In genomic region chr4:162245051-162245450, GRCh38 we compare ENCODE assay signal across 24 cellular contexts.
DNase-seq lines count a peak whose midpoint lies in the region; ATAC-seq, FAIRE-seq and TF ChIP-seq lines count a peak whose summit lies in the region.
"Had no signal": no experiment of that assay in that cellular context is flagged by ENCODE, and none has a peak within 500 bp of the region (broad histone marks: within the 10 kb centered on the region; RNA-seq: fewer than 3 reads in every experiment).

No MANE protein-coding gene starts in this region.

- H4K5ac ChIP-seq in H1 (ENCODE audit: insufficient read length, low read depth, low read length), result no peak overlapping the region

- FAIRE-seq in H1 (lab: Jason Lieb, UNC) (no peak), frontal cortex (lab: Jason Lieb, UNC) (no peak)
- FAIRE-seq: GM12892, GM18507, HTR-8/SVneo had no signal

- no peaks in the 10 kb centered on the region for H3K23me2 ChIP-seq in H1 (ENCODE audit: low read depth, low read length)

- peak overlapping the region; percentile 49; the same call in 1 of the 2 replicates for H3K4me3 ChIP-seq in ACC112 (ENCODE audit: low read depth, low read length)
- H3K4me3 ChIP-seq in H1 (ENCODE audit: extremely low read depth in 1 of 4, insufficient read depth in 2 of 4, low read depth in 3 of 4, low read length in 4 of 4), result no peak overlapping the region
- H3K4me3 ChIP-seq: GM23248 had no signal

- H3K27ac ChIP-seq in ACC112 (ENCODE audit: low read depth, low read length) (no peak overlapping the region), H1 (ENCODE audit: low read depth, low read length) (no peak overlapping the region)
- H3K27ac ChIP-seq: GM23248 had no signal

- H4K20me1 ChIP-seq in H1 (replicated peaks in 1 of 2; ENCODE audit: control insufficient read depth in 1 of 2, insufficient read depth in 2 of 2, low read length in 2 of 2), result no peaks in the 10 kb centered on the region

- H3K4me1 ChIP-seq in ACC112 (ENCODE audit: control insufficient read depth, insufficient read depth, low read length, unreplicated experiment) (no peaks in the 10 kb centered on the region), H1 (replicated peaks in 1 of 4; ENCODE audit: control insufficient read depth in 3 of 4, insufficient read depth in 4 of 4, low read length in 3 of 4) (no peaks in the 10 kb centered on the region)
- H3K4me1 ChIP-seq: BE2C had no signal

- H3K79me1 ChIP-seq in H1 (ENCODE audit: low read depth, low read length), result no peaks in the 10 kb centered on the region

- no peak for TF ChIP-seq EP300 in H1 (IDR thresholded peaks at IDR 0.05; ENCODE audit: borderline replicate concordance in 1 of 2, low read depth in 2 of 2, low read length in 2 of 2)

- no peak overlapping the region for H4K8ac ChIP-seq in H1 (ENCODE audit: extremely low read depth, insufficient read depth, low read length)

- no peak overlapping the region for H3K4me2 ChIP-seq in H1 (ENCODE audit: insufficient read depth in 1 of 2, low read depth in 2 of 2, low read length in 2 of 2)

- H2BK20ac ChIP-seq in H1 (ENCODE audit: low read length), result no peak overlapping the region

- no peak overlapping the region for H2BK5ac ChIP-seq in H1 (ENCODE audit: low read depth, low read length)

- CTCF ChIA-PET in H1 (lab: Charles Lee; ENCODE audit: partially characterized antibody), result no interaction called here

- no peak for TF ChIP-seq RAD21 in H1 (IDR thresholded peaks at IDR 0.05 in 1 of 2, conservative IDR thresholded peaks at IDR 0.05 in 1 of 2; ENCODE audit: low read depth in 2 of 2, low read length in 2 of 2)

- H3K18ac ChIP-seq in H1 (ENCODE audit: extremely low read depth, low read length), result no peak overlapping the region

- no peak overlapping the region for H2BK120ac ChIP-seq in H1 (replicated peaks; ENCODE audit: low read depth, low read length)

- no peak for TF ChIP-seq CTCF in H1 (IDR thresholded peaks at IDR 0.05; ENCODE audit: control extremely low read depth in 1 of 3, insufficient read depth in 1 of 3, low read depth in 1 of 3, low read length in 3 of 3)

- H3K79me2 ChIP-seq in ACC112 (ENCODE audit: control insufficient read depth, insufficient read depth, low read length, unreplicated experiment) (no peaks in the 10 kb centered on the region), H1 (ENCODE audit: control insufficient read depth in 1 of 2, insufficient read depth in 2 of 2, low read length in 2 of 2) (no peaks in the 10 kb centered on the region)

- no peak overlapping the region for H4K91ac ChIP-seq in H1 (replicated peaks; ENCODE audit: insufficient read length, low read length)

- no peaks in the 10 kb centered on the region for H3K36me3 ChIP-seq in ACC112 (ENCODE audit: insufficient read depth, low read length)
- H3K36me3 ChIP-seq in H1 (ENCODE audit: control insufficient read depth in 2 of 4, insufficient read depth in 4 of 4, low read length in 3 of 4), result no peaks in the 10 kb centered on the region
- H3K36me3 ChIP-seq: BE2C had no signal

- WGBS in H1 (ENCODE audit: extremely low coverage in 1 of 2, insufficient coverage in 1 of 2, insufficient read length in 1 of 2, insufficient replicate concordance in 2 of 2, low coverage in 1 of 2, low lambda C conversion rate in 2 of 2, missing lambda C conversion rate in 1 of 2), 2 experiments, result 95% methylated on average over 4 of the region's 4 CpGs; no CpG with 5 or more reads in 1 of the 2 experiments

- no peak for TF ChIP-seq POLR2A in H1 (IDR thresholded peaks at IDR 0.05; ENCODE audit: control extremely low read depth in 1 of 2, low read depth in 2 of 2, low read length in 2 of 2)

- no peak overlapping the region for H3K14ac ChIP-seq in H1 (ENCODE audit: insufficient read length)

- no peak overlapping the region for H2BK12ac ChIP-seq in H1 (ENCODE audit: low read depth, low read length)

- ATAC-seq in GM21381 (IDR thresholded peaks at IDR 0.05; ENCODE audit: unreplicated experiment) (no peak), GM21423 (IDR thresholded peaks at IDR 0.05; ENCODE audit: unreplicated experiment) (no peak)
- ATAC-seq: HCT116 had no signal

- H3K27me3 ChIP-seq in ACC112 (ENCODE audit: insufficient read depth, low read length) (no peaks in the 10 kb centered on the region), H1 (replicated peaks in 1 of 4; ENCODE audit: control insufficient read depth in 3 of 4, extremely low read depth in 1 of 4, insufficient read depth in 3 of 4, low read length in 3 of 4) (no peaks in the 10 kb centered on the region)
- H3K27me3 ChIP-seq: BE2C had no signal

- POLR2A ChIA-PET in H1 (lab: Charles Lee; ENCODE audit: partially characterized antibody), result no interaction called here

- H2AFZ ChIP-seq in ACC112 (ENCODE audit: low read length, unreplicated experiment), result no peak overlapping the region
- H2AFZ ChIP-seq in H1 (ENCODE audit: low read length), result 0 out of 2 replicates have a peak overlapping the region, but pooled peaks have one; percentile 25
- H2AFZ ChIP-seq: GM23248 had no signal

- peak; percentile 13 for DNase-seq in OCI-M1 (lab: John Stamatoyannopoulos, UW)
- no peak for DNase-seq in H1 (ENCODE audit: low read depth in 1 of 2, low spot score in 2 of 2)
- DNase-seq in frontal cortex (ENCODE audit: low spot score in 2 of 2), result no peak
- DNase-seq in activated CD4-positive, alpha-beta T cell treated with anti-CD3 and anti-CD28 coated beads for 1 hour, result no peak
- DNase-seq: 8988T; ACHN; BE2C; C1 segment of cervical spinal cord; CD4-positive, CD25-positive, alpha-beta regulatory T cell; CD8-positive, alpha-beta memory T cell; COR-L47; DMS79; GDM1; GM23248; H7; HFFc6; KBM-7 had no signal

- H2BK15ac ChIP-seq in H1 (ENCODE audit: low read length), result no peak overlapping the region

- H2AK5ac ChIP-seq in H1 (ENCODE audit: low read depth, low read length), result no peak overlapping the region

- H3K56ac ChIP-seq in H1 (replicated peaks; ENCODE audit: insufficient read length, low read depth, low read length), result no peak overlapping the region

- no peaks in the 10 kb centered on the region for H3K9me3 ChIP-seq in H1 (ENCODE audit: insufficient read depth in 2 of 2, low read depth in 1 of 2, low read length in 1 of 2)
- H3K9me3 ChIP-seq: BE2C had no signal

- H3K23ac ChIP-seq in H1 (ENCODE audit: insufficient read length), result no peak overlapping the region

- no peak overlapping the region for H3K9ac ChIP-seq in H1 (replicated peaks in 1 of 4; ENCODE audit: extremely low read depth in 1 of 4, low read depth in 3 of 4, low read length in 3 of 4)
- H3K9ac ChIP-seq: GM23248 had no signal

- no peak overlapping the region for H3K4ac ChIP-seq in H1 (replicated peaks; ENCODE audit: insufficient read length, low read depth, low read length)

TF ChIP-seq in H1, 55 proteins besides CTCF, POLR2A, EP300 and RAD21:
- TF ChIP-seq POLR2AphosphoS5 (IDR thresholded peaks at IDR 0.05; ENCODE audit: low read depth, low read length), result no peak
- no peak for TF ChIP-seq RBBP5 (IDR thresholded peaks at IDR 0.05; ENCODE audit: borderline replicate concordance, low read depth, low read length)
- TF ChIP-seq NRF1 (IDR thresholded peaks at IDR 0.05; ENCODE audit: low read depth, low read length), result no peak
- TF ChIP-seq JUND (IDR thresholded peaks at IDR 0.05; ENCODE audit: low read length), result no peak
- TF ChIP-seq TAF7 (optimal IDR thresholded peaks at IDR 0.05; ENCODE audit: borderline replicate concordance, low read depth, low read length), result no peak
- no peak for TF ChIP-seq ASH2L (IDR thresholded peaks at IDR 0.05; ENCODE audit: low read length)
- TF ChIP-seq GABPA (IDR thresholded peaks at IDR 0.05; ENCODE audit: borderline replicate concordance, insufficient read depth, low read length), result no peak
- no peak for TF ChIP-seq CREB1 (IDR thresholded peaks at IDR 0.05)
- no peak for TF ChIP-seq SAP30 (IDR thresholded peaks at IDR 0.05; ENCODE audit: insufficient read depth, insufficient replicate concordance, low read length)
TF ChIP-seq in H1: peak in this region for 0.
